In genomic region chr5:143061161-143061945, GRCh38 we compare ENCODE assay signal across 15 cellular contexts.
DNase-seq lines count a peak whose midpoint lies in the region; ATAC-seq and TF ChIP-seq lines count a peak whose summit lies in the region.
"Had no signal": no experiment of that assay in that cellular context is flagged by ENCODE, and none has a peak within 500 bp of the region (broad histone marks: within the 10 kb centered on the region; RNA-seq: fewer than 3 reads in every experiment).

No MANE protein-coding gene starts in this region.

- DNase-seq in A172 (ENCODE audit: low spot score) (peak; percentile 56), LHCN-M2 (ENCODE audit: low read depth) (peak; percentile 69), mammary epithelial cell (peak; percentile 76), inferior parietal cortex (ENCODE audit: extremely low spot score) (peak; percentile 5), transverse colon (no peak), NOMO-1 treated with DMSO at 0.1 percent for 48 hours (lab: John Stamatoyannopoulos, UW; ENCODE audit: unreplicated experiment) (no peak)
- no peak for DNase-seq in activated CD8-positive, alpha-beta T cell treated with anti-CD3 and anti-CD28 coated beads, Interleukin-2, amount 10 ng/mL, durations not matched to agents 7 days and 5 days
- DNase-seq: activated CD4-positive, alpha-beta T cell treated with anti-CD3 and anti-CD28 coated beads for 48 hours; cerebellar nuclear complex; H9; hypothalamus; NCI-H1694 treated with DMSO at 0.1 percent for 48 hours; T-helper 2 cell had no signal

- TF ChIP-seq POLR2A in transverse colon (IDR thresholded peaks at IDR 0.05): no peak

- ATAC-seq in activated CD8-positive, alpha-beta T cell treated with anti-CD3 and anti-CD28 coated beads, Interleukin-2, amount 10 ng/mL, durations not matched to agents 7 days and 5 days: no peak
- ATAC-seq in HG03196 (IDR thresholded peaks at IDR 0.05; ENCODE audit: unreplicated experiment): no peak
- ATAC-seq: HepG2 had no signal

- TF ChIP-seq CTCF in mammary epithelial cell (conservative IDR thresholded peaks at IDR 0.05 in 1 of 2, IDR thresholded peaks at IDR 0.05 in 1 of 2; ENCODE audit: extremely low read depth in 1 of 2, insufficient read depth in 1 of 2, low read depth in 1 of 2, low read length in 2 of 2): no peak
- no peak for TF ChIP-seq CTCF in transverse colon (IDR thresholded peaks at IDR 0.05)

- intact Hi-C loops in mammary epithelial cell (cut with micrococcal nuclease) (loop anchor here (2.0 kb wide), 1 partner anchor 53 kb away; no protein-coding TSS in a partner anchor), transverse colon (cut with DNase I; ENCODE audit: low total_unique reads) (no loop called here)

- peak overlapping the region; percentile 33 for H2AFZ ChIP-seq in mammary epithelial cell (ENCODE audit: low read depth, low read length)

- H3K9ac ChIP-seq in mammary epithelial cell (ENCODE audit: insufficient read depth, low read length): peak overlapping the region; percentile 51

- H3K4me3 Mint-ChIP-seq in activated CD8-positive, alpha-beta T cell treated with anti-CD3 and anti-CD28 coated beads, Interleukin-2, amount 10 ng/mL, durations not matched to agents 7 days and 5 days: no peak overlapping the region
- H3K4me3 Mint-ChIP-seq: H9 had no signal

- TF ChIP-seq EP300 in transverse colon (IDR thresholded peaks at IDR 0.05; ENCODE audit: low read depth): no peak

- TSS peak; percentile 41 for BruUV-seq in mammary epithelial cell (replicated peaks; lab: Mats Ljungman, UMichigan)

- no peaks in the 10 kb centered on the region for H3K9me3 Mint-ChIP-seq in activated CD8-positive, alpha-beta T cell treated with anti-CD3 and anti-CD28 coated beads, Interleukin-2, amount 10 ng/mL, durations not matched to agents 7 days and 5 days (ENCODE audit: insufficient read depth)
- H3K9me3 Mint-ChIP-seq: H9 had no signal

- H3K27me3 Mint-ChIP-seq in activated CD8-positive, alpha-beta T cell treated with anti-CD3 and anti-CD28 coated beads, Interleukin-2, amount 10 ng/mL, durations not matched to agents 7 days and 5 days (ENCODE audit: low read depth): no peaks in the 10 kb centered on the region

- no peaks in the 10 kb centered on the region for H3K79me2 ChIP-seq in mammary epithelial cell (ENCODE audit: insufficient read depth, low read length)

- no peaks in the 10 kb centered on the region for H3K9me3 ChIP-seq in mammary epithelial cell (replicated peaks; ENCODE audit: insufficient read depth, low read length)
- H3K9me3 ChIP-seq in transverse colon: no peaks in the 10 kb centered on the region

- no peak overlapping the region for H3K27ac Mint-ChIP-seq in activated CD8-positive, alpha-beta T cell treated with anti-CD3 and anti-CD28 coated beads, Interleukin-2, amount 10 ng/mL, durations not matched to agents 7 days and 5 days
- H3K27ac Mint-ChIP-seq: H9 had no signal

- H3K4me1 Mint-ChIP-seq in activated CD8-positive, alpha-beta T cell treated with anti-CD3 and anti-CD28 coated beads, Interleukin-2, amount 10 ng/mL, durations not matched to agents 7 days and 5 days (ENCODE audit: low read depth): peaks cover 6% of the 10 kb centered on the region

- POLR2A ChIA-PET in activated CD8-positive, alpha-beta T cell treated with anti-CD3 and anti-CD28 coated beads, Interleukin-2, amount 10 ng/mL, durations not matched to agents 7 days and 5 days (lab: Charles Lee): no interaction called here

- peak overlapping the region; percentile 80 for H3K4me2 ChIP-seq in mammary epithelial cell (ENCODE audit: insufficient read depth, low read depth, low read length)

- dilution Hi-C loops in mammary epithelial cell (cut with HindIII; ENCODE audit: low sequenced_read_pairs): no loop called here

- H3K27me3 ChIP-seq in mammary epithelial cell (ENCODE audit: insufficient read depth, low read length) (no peaks in the 10 kb centered on the region), transverse colon (no peaks in the 10 kb centered on the region)

- H3K36me3 ChIP-seq in mammary epithelial cell (ENCODE audit: insufficient read depth, low read length) (no peaks in the 10 kb centered on the region), transverse colon (peaks cover 0 to 14% (median 2%) of the 10 kb centered on the region in 4 donors)

- H4K20me1 ChIP-seq in mammary epithelial cell (ENCODE audit: insufficient read depth, low read length): no peaks in the 10 kb centered on the region

- H3K36me3 Mint-ChIP-seq in activated CD8-positive, alpha-beta T cell treated with anti-CD3 and anti-CD28 coated beads, Interleukin-2, amount 10 ng/mL, durations not matched to agents 7 days and 5 days (ENCODE audit: low read depth): peaks cover 48% of the 10 kb centered on the region

- CTCF ChIA-PET in mammary epithelial cell (lab: Charles Lee; ENCODE audit: low non-redundant PET): no interaction called here
- CTCF ChIA-PET in activated CD8-positive, alpha-beta T cell treated with anti-CD3 and anti-CD28 coated beads, Interleukin-2, amount 10 ng/mL, durations not matched to agents 7 days and 5 days (lab: Charles Lee): interaction anchor here (1.2 kb wide), 1 partner anchor 59 kb away, joined by 3 read pairs; no protein-coding TSS in a partner anchor

- WGBS in mammary epithelial cell (ENCODE audit: low coverage, missing lambda C conversion rate): 2% methylated on average over 5 of the region's 5 CpGs
- WGBS in transverse colon (ENCODE audit: low coverage in 1 of 2), 2 donors: 58 to 60% methylated on average over 5 of the region's 5 CpGs

- in situ Hi-C loops in mammary epithelial cell (cut with MboI; ENCODE audit: low sequenced_read_pairs in 2 of 2) (no loop called here), transverse colon (cut with MboI; ENCODE audit: low pct_ligation_motif_present in 1 of 4, low pct_unique_long_range_greater_than_20kb in 1 of 4, low sequenced_read_pairs in 3 of 4) (no loop called here)

- H3K27ac ChIP-seq in mammary epithelial cell (ENCODE audit: insufficient read depth, low read depth, low read length) (peak overlapping the region; percentile 95), transverse colon (peak overlapping the region in 2 of 4 donors; percentile 3 to 44)

- H3K4me1 ChIP-seq in mammary epithelial cell (ENCODE audit: insufficient read depth, low read length) (peaks cover 58% of the 10 kb centered on the region), transverse colon (peaks cover 6 to 58% (median 19%) of the 10 kb centered on the region in 4 donors)

- H3K4me3 ChIP-seq in mammary epithelial cell (replicated peaks in 1 of 3; ENCODE audit: insufficient read depth in 1 of 3, low read depth in 2 of 3, low read length in 3 of 3): peak overlapping the region in 1 of 3 experiments; percentile 14
- no peak overlapping the region for H3K4me3 ChIP-seq in transverse colon

Comparison
In these comparisons a context has a peak if more than half of its experiments do, and no peak if none do; other contexts are left out.
1. DNase-seq: peak in A172 (single experiment), LHCN-M2 (single experiment), mammary epithelial cell (single experiment) and inferior parietal cortex (single experiment); none in transverse colon (single experiment), activated CD8-positive, alpha-beta T cell treated with anti-CD3 and anti-CD28 coated beads, Interleukin-2, amount 10 ng/mL, durations not matched to agents 7 days and 5 days (single experiment) and NOMO-1 treated with DMSO at 0.1 percent for 48 hours (single experiment).